ENCODE assay signal across 23 cellular contexts in genomic region chr2:144261336-144261735, GRCh38.
DNase-seq lines count a peak whose midpoint lies in the region; ATAC-seq, FAIRE-seq and TF ChIP-seq lines count a peak whose summit lies in the region.
"Had no signal": no experiment of that assay in that cellular context is flagged by ENCODE, and none has a peak within 500 bp of the region (broad histone marks: within the 10 kb centered on the region; RNA-seq: fewer than 3 reads in every experiment).

No MANE protein-coding gene starts in this region.

- H3K4me1 ChIP-seq in left lung, result peaks cover 0 to 11% of the 10 kb centered on the region in 2 donors
- H3K4me1 ChIP-seq: testis had no signal

- no peak overlapping the region for H3K27ac ChIP-seq in left lung
- H3K27ac ChIP-seq: C4-2B, epithelial cell of prostate, testis had no signal

- no peak overlapping the region for H3K4me3 Mint-ChIP-seq in activated CD4-positive, alpha-beta T cell treated with anti-CD3 and anti-CD28 coated beads, Interleukin-2, amount 10 ng/mL, durations not matched to agents 24 days and 14 days
- peak overlapping the region; percentile 34 for H3K4me3 Mint-ChIP-seq in activated naive CD8-positive, alpha-beta T cell treated with anti-CD3 and anti-CD28 coated beads for 36 hours
- H3K4me3 Mint-ChIP-seq: activated CD4-positive, alpha-beta memory T cell treated with anti-CD3 and anti-CD28 coated beads, Interleukin-2, amount 10 ng/mL, durations not matched to agents 7 days and 5 days; activated naive CD4-positive, alpha-beta T cell treated with anti-CD3 and anti-CD28 coated beads for 36 hours; stimulated activated memory B cell treated with anti-CD40 and anti-IgM and Interleukin-4, amounts not matched to agents 10 μg/mL and 1 μg/mL and 100 μg/mL, for 72 hours had no signal

- ATAC-seq in GM19351 (IDR thresholded peaks at IDR 0.05; ENCODE audit: unreplicated experiment), result peak; percentile 48
- ATAC-seq in left lung, result peak; percentile 53
- ATAC-seq: left cardiac atrium; stimulated activated memory B cell treated with anti-CD40 and anti-IgM and Interleukin-4, amounts not matched to agents 10 μg/mL and 1 μg/mL and 100 μg/mL, for 72 hours had no signal

- peaks cover 33% of the 10 kb centered on the region for H3K4me1 Mint-ChIP-seq in activated CD4-positive, alpha-beta T cell treated with anti-CD3 and anti-CD28 coated beads, Interleukin-2, amount 10 ng/mL, durations not matched to agents 24 days and 14 days
- peaks cover 46% of the 10 kb centered on the region for H3K4me1 Mint-ChIP-seq in activated naive CD8-positive, alpha-beta T cell treated with anti-CD3 and anti-CD28 coated beads for 36 hours

- H3K4me3 ChIP-seq in left lung, result no peak overlapping the region
- H3K4me3 ChIP-seq: testis had no signal

- intact Hi-C loops in activated CD4-positive, alpha-beta T cell treated with anti-CD3 and anti-CD28 coated beads, Interleukin-2, amount 10 ng/mL, durations not matched to agents 24 days and 14 days (cut with micrococcal nuclease), result no loop called here
- intact Hi-C loops in left lung (cut with DNase I), result no loop called here

- H3K36me3 Mint-ChIP-seq in activated CD4-positive, alpha-beta T cell treated with anti-CD3 and anti-CD28 coated beads, Interleukin-2, amount 10 ng/mL, durations not matched to agents 24 days and 14 days (ENCODE audit: low read depth), result peaks cover 28% of the 10 kb centered on the region
- peaks cover 43% of the 10 kb centered on the region for H3K36me3 Mint-ChIP-seq in activated naive CD8-positive, alpha-beta T cell treated with anti-CD3 and anti-CD28 coated beads for 36 hours

- no peak for FAIRE-seq in GM12891 (lab: Jason Lieb, UNC)

- no peak for TF ChIP-seq CTCF in left lung (IDR thresholded peaks at IDR 0.05)

- TF ChIP-seq POLR2A in GM12891 (IDR thresholded peaks at IDR 0.05; ENCODE audit: low read depth, low read length), result no peak

- no peaks in the 10 kb centered on the region for H3K27me3 ChIP-seq in left lung
- H3K27me3 ChIP-seq: testis had no signal

- H3K9me3 ChIP-seq in left lung, result peaks cover 0 to 14% of the 10 kb centered on the region in 2 donors
- H3K9me3 ChIP-seq: testis had no signal

- H3K27ac Mint-ChIP-seq in activated CD4-positive, alpha-beta T cell treated with anti-CD3 and anti-CD28 coated beads, Interleukin-2, amount 10 ng/mL, durations not matched to agents 24 days and 14 days, result no peak overlapping the region
- peak overlapping the region; percentile 87 for H3K27ac Mint-ChIP-seq in activated naive CD8-positive, alpha-beta T cell treated with anti-CD3 and anti-CD28 coated beads for 36 hours
- H3K27ac Mint-ChIP-seq: activated CD4-positive, alpha-beta memory T cell treated with anti-CD3 and anti-CD28 coated beads, Interleukin-2, amount 10 ng/mL, durations not matched to agents 7 days and 5 days; activated naive CD4-positive, alpha-beta T cell treated with anti-CD3 and anti-CD28 coated beads for 36 hours had no signal

- H3K27me3 Mint-ChIP-seq in activated CD4-positive, alpha-beta T cell treated with anti-CD3 and anti-CD28 coated beads, Interleukin-2, amount 10 ng/mL, durations not matched to agents 24 days and 14 days, result no peaks in the 10 kb centered on the region
- H3K27me3 Mint-ChIP-seq in activated naive CD8-positive, alpha-beta T cell treated with anti-CD3 and anti-CD28 coated beads for 36 hours, result no peaks in the 10 kb centered on the region
- H3K27me3 Mint-ChIP-seq: activated CD4-positive, alpha-beta memory T cell treated with anti-CD3 and anti-CD28 coated beads, Interleukin-2, amount 10 ng/mL, durations not matched to agents 7 days and 5 days; stimulated activated memory B cell treated with anti-CD40 and anti-IgM and Interleukin-4, amounts not matched to agents 10 μg/mL and 1 μg/mL and 100 μg/mL, for 72 hours had no signal

- H3K36me3 ChIP-seq in left lung, result no peaks in the 10 kb centered on the region

- H3K9me3 Mint-ChIP-seq in activated CD4-positive, alpha-beta T cell treated with anti-CD3 and anti-CD28 coated beads, Interleukin-2, amount 10 ng/mL, durations not matched to agents 24 days and 14 days, result peaks cover 18% of the 10 kb centered on the region
- peaks cover 18% of the 10 kb centered on the region for H3K9me3 Mint-ChIP-seq in activated naive CD8-positive, alpha-beta T cell treated with anti-CD3 and anti-CD28 coated beads for 36 hours

- DNase-seq in activated CD4-positive, alpha-beta T cell treated with anti-CD3 and anti-CD28 coated beads, Interleukin-2, amount 10 ng/mL, durations not matched to agents 24 days and 14 days, result peak; percentile 50
- no peak for DNase-seq in activated CD4-positive, alpha-beta T cell treated with anti-CD3 and anti-CD28 coated beads, Interleukin-2, amount 50 U/mL, for 4 hours
- no peak for DNase-seq in activated naive CD8-positive, alpha-beta T cell treated with anti-CD3 and anti-CD28 coated beads for 36 hours
- DNase-seq in left lung (no peak), NCI-H2196 (lab: John Stamatoyannopoulos, UW; ENCODE audit: unreplicated experiment) (no peak), amniotic stem cell (lab: John Stamatoyannopoulos, UW) (no peak), GM12891 (ENCODE audit: insufficient read length, low spot score) (no peak)
- DNase-seq: activated CD4-positive, alpha-beta memory T cell treated with anti-CD3 and anti-CD28 coated beads, Interleukin-2, amount 10 ng/mL, durations not matched to agents 7 days and 5 days; activated naive CD4-positive, alpha-beta T cell treated with anti-CD3 and anti-CD28 coated beads for 36 hours; effector CD4-positive, alpha-beta T cell; hypothalamus; left cardiac atrium; NCI-H1048; NCI-H446 treated with DMSO at 0.1 percent for 48 hours; NCI-H774; stimulated activated CD4-positive, alpha-beta T cell treated with anti-CD3 and anti-CD28 coated beads, Interleukin-15, amount 100 ng/mL, for 24 hours; SW 1271; T1000; testis had no signal

TF ChIP-seq in GM12891, 5 proteins besides CTCF, POLR2A, EP300 and RAD21:
- TF ChIP-seq POLR2AphosphoS5 (IDR thresholded peaks at IDR 0.05; ENCODE audit: low read depth, low read length), result no peak
- TF ChIP-seq SPI1 (IDR thresholded peaks at IDR 0.05; ENCODE audit: low read depth, low read length), result no peak
